21 cellular contexts compared by ENCODE assay signal in genomic region chr4:66376921-66377320, GRCh38.
DNase-seq lines count a peak whose midpoint lies in the region; ATAC-seq, FAIRE-seq and TF ChIP-seq lines count a peak whose summit lies in the region.
"Had no signal": no experiment of that assay in that cellular context is flagged by ENCODE, and none has a peak within 500 bp of the region (broad histone marks: within the 10 kb centered on the region; RNA-seq: fewer than 3 reads in every experiment).

No MANE protein-coding gene starts in this region.

- no peak overlapping the region for H3K9ac ChIP-seq in DND-41 (ENCODE audit: low read depth, low read length)
- H3K9ac ChIP-seq in astrocyte (ENCODE audit: low read length): no peak overlapping the region
- no peak overlapping the region for H3K9ac ChIP-seq in mesenchymal stem cell (ENCODE audit: low read length)

- H3K27ac Mint-ChIP-seq in HFFc6 (peak overlapping the region; percentile 74; the same call in 1 of the 2 replicates), astrocyte (ENCODE audit: unreplicated experiment) (peak overlapping the region; percentile 84)
- no peak overlapping the region for H3K27ac Mint-ChIP-seq in CD8-positive, alpha-beta memory T cell
- H3K27ac Mint-ChIP-seq in activated CD8-positive, alpha-beta memory T cell treated with anti-CD3 and anti-CD28 coated beads, Interleukin-2, amount 10 ng/mL, durations not matched to agents 7 days and 5 days: no peak overlapping the region
- H3K27ac Mint-ChIP-seq: H9 had no signal

- H3K36me3 ChIP-seq in DND-41 (ENCODE audit: insufficient read depth, low read length): no peaks in the 10 kb centered on the region
- no peaks in the 10 kb centered on the region for H3K36me3 ChIP-seq in astrocyte (ENCODE audit: insufficient read depth, low read length)
- H3K36me3 ChIP-seq in mesenchymal stem cell (ENCODE audit: control insufficient read depth in 1 of 2, insufficient read depth in 2 of 2, low read depth in 1 of 2, low read length in 2 of 2): no peaks in the 10 kb centered on the region
- no peaks in the 10 kb centered on the region for H3K36me3 ChIP-seq in CD8-positive, alpha-beta memory T cell (ENCODE audit: insufficient read depth, low read length)
- H3K36me3 ChIP-seq: SJCRH30 had no signal

- peak overlapping the region; percentile 18; the same call in 1 of the 2 replicates for H3K4me3 Mint-ChIP-seq in HFFc6
- H3K4me3 Mint-ChIP-seq in astrocyte (ENCODE audit: unreplicated experiment): no peak overlapping the region
- no peak overlapping the region for H3K4me3 Mint-ChIP-seq in CD8-positive, alpha-beta memory T cell
- H3K4me3 Mint-ChIP-seq in activated CD8-positive, alpha-beta memory T cell treated with anti-CD3 and anti-CD28 coated beads, Interleukin-2, amount 10 ng/mL, durations not matched to agents 7 days and 5 days: no peak overlapping the region
- H3K4me3 Mint-ChIP-seq: H9 had no signal

- no peak for ATAC-seq in DND-41 (ENCODE audit: insufficient read depth, low read depth)
- ATAC-seq in activated CD8-positive, alpha-beta memory T cell treated with anti-CD3 and anti-CD28 coated beads, Interleukin-2, amount 10 ng/mL, durations not matched to agents 7 days and 5 days: no peak
- ATAC-seq: PC-3 had no signal

- peaks cover 9% of the 10 kb centered on the region; the same call in 1 of the 2 replicates for H3K4me1 Mint-ChIP-seq in HFFc6 (ENCODE audit: low read depth)
- H3K4me1 Mint-ChIP-seq in astrocyte (ENCODE audit: low read depth, unreplicated experiment): no peaks in the 10 kb centered on the region
- H3K4me1 Mint-ChIP-seq in CD8-positive, alpha-beta memory T cell: no peaks in the 10 kb centered on the region
- no peaks in the 10 kb centered on the region for H3K4me1 Mint-ChIP-seq in activated CD8-positive, alpha-beta memory T cell treated with anti-CD3 and anti-CD28 coated beads, Interleukin-2, amount 10 ng/mL, durations not matched to agents 7 days and 5 days
- H3K4me1 Mint-ChIP-seq: H9 had no signal

- H4K91ac ChIP-seq in mesenchymal stem cell (ENCODE audit: low read length): no peak overlapping the region

- no peak overlapping the region for H3K4me3 ChIP-seq in DND-41 (ENCODE audit: low read depth in 1 of 2, low read length in 2 of 2)
- H3K4me3 ChIP-seq in astrocyte (ENCODE audit: insufficient read depth, low read depth, low read length): no peak overlapping the region
- no peak overlapping the region for H3K4me3 ChIP-seq in mesenchymal stem cell (ENCODE audit: insufficient read depth in 1 of 2, low read depth in 1 of 2, low read length in 2 of 2)
- no peak overlapping the region for H3K4me3 ChIP-seq in CD8-positive, alpha-beta memory T cell (ENCODE audit: low read length)
- H3K4me3 ChIP-seq: SJCRH30 had no signal

- peak overlapping the region; percentile 89 for H4K8ac ChIP-seq in mesenchymal stem cell (ENCODE audit: low read length)

- peak overlapping the region in 1 of 2 experiments; percentile 31 for H2BK12ac ChIP-seq in mesenchymal stem cell (ENCODE audit: low read length in 2 of 2)

- H3K27ac ChIP-seq in DND-41 (ENCODE audit: low read length) (no peak overlapping the region), astrocyte (ENCODE audit: low read depth, low read length) (no peak overlapping the region), mesenchymal stem cell (ENCODE audit: low read length, poor library complexity, severe bottlenecking) (no peak overlapping the region)
- no peak overlapping the region for H3K27ac ChIP-seq in CD8-positive, alpha-beta memory T cell (ENCODE audit: low read depth, low read length)
- H3K27ac ChIP-seq: C4-2B, HL-60, RWPE1, SJCRH30 had no signal

- H3K36me3 Mint-ChIP-seq in HFFc6 (ENCODE audit: low read depth): no peaks in the 10 kb centered on the region
- H3K36me3 Mint-ChIP-seq in astrocyte (ENCODE audit: low read depth, unreplicated experiment): no peaks in the 10 kb centered on the region
- H3K36me3 Mint-ChIP-seq in CD8-positive, alpha-beta memory T cell: no peaks in the 10 kb centered on the region
- no peaks in the 10 kb centered on the region for H3K36me3 Mint-ChIP-seq in activated CD8-positive, alpha-beta memory T cell treated with anti-CD3 and anti-CD28 coated beads, Interleukin-2, amount 10 ng/mL, durations not matched to agents 7 days and 5 days

- POLR2A ChIA-PET in CD8-positive, alpha-beta memory T cell (lab: Charles Lee): no interaction called here

- no peak overlapping the region for H3K23ac ChIP-seq in mesenchymal stem cell (ENCODE audit: low read length in 2 of 2)

- H3K27me3 ChIP-seq in DND-41 (ENCODE audit: insufficient read depth, low read length, poor library complexity) (no peaks in the 10 kb centered on the region), astrocyte (ENCODE audit: insufficient read depth, low read length) (no peaks in the 10 kb centered on the region), mesenchymal stem cell (ENCODE audit: control insufficient read depth in 1 of 2, insufficient read depth in 1 of 2, low read length in 2 of 2) (no peaks in the 10 kb centered on the region)
- H3K27me3 ChIP-seq in CD8-positive, alpha-beta memory T cell (ENCODE audit: insufficient read depth, low read length, poor library complexity, severe bottlenecking): no peaks in the 10 kb centered on the region
- H3K27me3 ChIP-seq: SJCRH30 had no signal

- H3K14ac ChIP-seq in mesenchymal stem cell (ENCODE audit: low read length in 2 of 2): no peak overlapping the region

- H3K4me1 ChIP-seq in DND-41 (ENCODE audit: insufficient read depth, low read length): no peaks in the 10 kb centered on the region
- H3K4me1 ChIP-seq in astrocyte (ENCODE audit: insufficient read depth, low read length): no peaks in the 10 kb centered on the region
- H3K4me1 ChIP-seq in mesenchymal stem cell (ENCODE audit: control insufficient read depth, insufficient read depth, low read depth, low read length): no peaks in the 10 kb centered on the region
- no peaks in the 10 kb centered on the region for H3K4me1 ChIP-seq in CD8-positive, alpha-beta memory T cell (ENCODE audit: insufficient read depth, low read length)
- H3K4me1 ChIP-seq: Caco-2, SJCRH30 had no signal

- no peak overlapping the region for H2BK120ac ChIP-seq in mesenchymal stem cell (ENCODE audit: low read depth, low read length)

- TF ChIP-seq CTCF in DND-41 (IDR thresholded peaks at IDR 0.05; ENCODE audit: borderline replicate concordance, extremely low read depth, low read length, poor library complexity, severe bottlenecking): no peak
- TF ChIP-seq CTCF in HFFc6 (IDR thresholded peaks at IDR 0.05): no peak
- no peak for TF ChIP-seq CTCF in astrocyte (IDR thresholded peaks at IDR 0.05; ENCODE audit: insufficient read depth, low read depth, low read length)

- no peak overlapping the region for H3K4me2 ChIP-seq in DND-41 (ENCODE audit: insufficient read depth, low read length)
- no peak overlapping the region for H3K4me2 ChIP-seq in astrocyte (ENCODE audit: low read length)
- no peak overlapping the region for H3K4me2 ChIP-seq in mesenchymal stem cell (ENCODE audit: low read length, poor library complexity, severe bottlenecking)

- H3K18ac ChIP-seq in mesenchymal stem cell (ENCODE audit: low read depth in 1 of 2, low read length in 2 of 2): peak overlapping the region in 1 of 2 experiments; percentile 34

- peak overlapping the region in 1 of 2 experiments; percentile 37 for H3K4ac ChIP-seq in mesenchymal stem cell (ENCODE audit: low read depth in 1 of 2, low read length in 2 of 2)

- no peak for FAIRE-seq in astrocyte (lab: Jason Lieb, UNC)

- 47% methylated on average over 1 of the region's 1 CpG for WGBS in mesenchymal stem cell

- no peak overlapping the region for H2AK5ac ChIP-seq in mesenchymal stem cell (ENCODE audit: low read length, severe bottlenecking)

- H3K9me3 ChIP-seq in DND-41 (ENCODE audit: insufficient read depth, low read length, severe bottlenecking): no peaks in the 10 kb centered on the region
- H3K9me3 ChIP-seq in astrocyte (ENCODE audit: insufficient read depth, low read depth, low read length): no peaks in the 10 kb centered on the region
- H3K9me3 ChIP-seq in mesenchymal stem cell (ENCODE audit: control insufficient read depth, low read length): no peaks in the 10 kb centered on the region
- no peaks in the 10 kb centered on the region for H3K9me3 ChIP-seq in CD8-positive, alpha-beta memory T cell (ENCODE audit: low read length)
- H3K9me3 ChIP-seq: Caco-2, SJCRH30 had no signal

- H3K79me2 ChIP-seq in DND-41 (ENCODE audit: insufficient read depth, low read length) (no peaks in the 10 kb centered on the region), astrocyte (ENCODE audit: insufficient read depth, low read length) (no peaks in the 10 kb centered on the region)

- H3K27me3 Mint-ChIP-seq in HFFc6 (ENCODE audit: insufficient read depth) (no peaks in the 10 kb centered on the region), astrocyte (ENCODE audit: low read depth, unreplicated experiment) (no peaks in the 10 kb centered on the region)
- H3K27me3 Mint-ChIP-seq in CD8-positive, alpha-beta memory T cell: no peaks in the 10 kb centered on the region
- H3K27me3 Mint-ChIP-seq in activated CD8-positive, alpha-beta memory T cell treated with anti-CD3 and anti-CD28 coated beads, Interleukin-2, amount 10 ng/mL, durations not matched to agents 7 days and 5 days: no peaks in the 10 kb centered on the region

- H4K20me1 ChIP-seq in DND-41 (ENCODE audit: insufficient read depth, low read length): no peaks in the 10 kb centered on the region
- no peaks in the 10 kb centered on the region for H4K20me1 ChIP-seq in astrocyte (ENCODE audit: insufficient read depth, low read length)

- H2BK5ac ChIP-seq in mesenchymal stem cell (ENCODE audit: low read depth, low read length, poor library complexity, severe bottlenecking): no peak overlapping the region

- peaks cover 5% of the 10 kb centered on the region; the same call in 1 of the 2 replicates for H3K9me3 Mint-ChIP-seq in HFFc6
- H3K9me3 Mint-ChIP-seq in astrocyte (ENCODE audit: unreplicated experiment): peaks cover 2% of the 10 kb centered on the region
- H3K9me3 Mint-ChIP-seq in CD8-positive, alpha-beta memory T cell: peaks cover 8 to 23% (median 10%) of the 10 kb centered on the region in 5 donors
- peaks cover 5% of the 10 kb centered on the region for H3K9me3 Mint-ChIP-seq in activated CD8-positive, alpha-beta memory T cell treated with anti-CD3 and anti-CD28 coated beads, Interleukin-2, amount 10 ng/mL, durations not matched to agents 7 days and 5 days (ENCODE audit: low read depth)
- H3K9me3 Mint-ChIP-seq: H9 had no signal

- no peak for DNase-seq in DND-41
- no peak for DNase-seq in HFFc6
- DNase-seq in astrocyte (ENCODE audit: low read depth): no peak
- DNase-seq in mesenchymal stem cell: peak; percentile 24
- DNase-seq in CD8-positive, alpha-beta memory T cell: no peak
- DNase-seq in activated gamma-delta T cell treated with Interleukin-2 at 50 U/mL for 16 hours: no peak
- no peak for DNase-seq in activated CD8-positive, alpha-beta memory T cell treated with anti-CD3 and anti-CD28 coated beads, Interleukin-2, amount 10 ng/mL, durations not matched to agents 7 days and 5 days
- DNase-seq: Caco-2, DMS153, H9, KBM-7, NCI-H1048, NCI-H146, NCI-H2081, NCI-H510A, NCI-H774, PC-3, SJCRH30 had no signal

- no peaks in the 10 kb centered on the region for H3K79me1 ChIP-seq in mesenchymal stem cell (replicated peaks; ENCODE audit: low read length, poor library complexity, severe bottlenecking)

- H2AFZ ChIP-seq in DND-41 (ENCODE audit: low read depth, low read length) (peak overlapping the region; percentile 30; the same call in 1 of the 2 replicates), astrocyte (ENCODE audit: low read depth, low read length) (peak overlapping the region; percentile 71), mesenchymal stem cell (ENCODE audit: low read depth, low read length) (peak overlapping the region; percentile 51)

- no peak overlapping the region for H2BK15ac ChIP-seq in mesenchymal stem cell (ENCODE audit: low read depth, poor library complexity, severe bottlenecking)

- CTCF ChIA-PET in CD8-positive, alpha-beta memory T cell (lab: Charles Lee): no interaction called here
- CTCF ChIA-PET in activated CD8-positive, alpha-beta memory T cell treated with anti-CD3 and anti-CD28 coated beads, Interleukin-2, amount 10 ng/mL, durations not matched to agents 7 days and 5 days (lab: Charles Lee): no interaction called here

Comparison
In these comparisons a context has a peak if more than half of its experiments do, and no peak if none do; other contexts are left out.
1. H3K27ac Mint-ChIP-seq: peak in HFFc6 (single experiment) and astrocyte (single experiment); none in CD8-positive, alpha-beta memory T cell (0 of 8) and activated CD8-positive, alpha-beta memory T cell treated with anti-CD3 and anti-CD28 coated beads, Interleukin-2, amount 10 ng/mL, durations not matched to agents 7 days and 5 days (single experiment).
2. Peak in every context shown above with its lines, with median percentiles within 50 percentile points of each other: H2AFZ ChIP-seq.